Comparison of ENCODE assay signal across 10 cellular contexts in the genomic region with DNA sequence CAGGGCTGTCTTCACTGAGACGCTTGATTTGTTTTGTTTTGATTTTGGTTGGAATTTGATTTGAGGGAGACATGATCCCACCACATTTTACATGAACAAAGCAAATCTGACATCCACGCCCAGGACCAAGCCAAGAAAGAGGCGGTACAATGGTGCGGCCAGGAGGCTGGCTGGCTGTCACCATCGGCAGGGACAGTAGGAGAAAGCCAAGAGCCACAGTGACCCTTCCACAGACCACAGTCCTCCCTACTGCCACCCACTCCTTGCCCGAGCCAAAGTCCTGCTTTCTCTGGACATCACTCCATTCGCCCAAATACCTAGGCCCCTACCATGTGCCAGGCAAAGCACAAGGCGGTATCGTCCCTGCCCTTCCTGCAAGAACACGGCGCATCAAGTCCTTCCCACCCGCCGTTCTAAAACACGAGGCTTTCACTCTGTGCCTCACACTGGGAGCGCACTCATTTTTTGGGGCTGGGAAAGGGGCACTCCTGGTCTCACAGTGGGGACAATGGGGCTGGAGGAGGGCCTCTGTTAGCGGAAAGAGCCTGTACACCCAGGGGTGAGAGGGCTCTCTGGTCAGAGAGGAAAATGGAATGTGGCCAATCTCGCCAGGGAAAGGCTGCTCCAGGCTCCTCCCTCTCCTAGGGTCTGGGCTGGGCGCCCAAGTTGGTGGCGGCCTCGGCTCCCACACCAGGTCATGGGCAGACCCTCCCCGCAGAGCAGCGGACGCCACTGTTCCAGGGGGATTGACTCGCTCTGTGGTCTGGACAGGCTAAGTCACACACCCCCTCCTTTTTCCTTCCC. TPM values are rescaled to one million over a fixed set of nuclear protein-coding genes. Genes with fewer than 3 reads are reported as not detected.
A peak's percentile ranks its signal among the peaks of the same experiment; 100 is the strongest.
DNase-seq lines count a peak whose midpoint lies in the region; ATAC-seq, FAIRE-seq and TF ChIP-seq lines count a peak whose summit lies in the region.
"Had no signal": no experiment of that assay in that cellular context is flagged by ENCODE, and none has a peak within 500 bp of the region (broad histone marks: within the 10 kb centered on the region; RNA-seq: fewer than 3 reads in every experiment).

No MANE protein-coding gene starts in this region.

- POLR2A ChIA-PET in HepG2 (lab: Yijun Ruan, JAX) = no interaction called here

- no peak for ATAC-seq in HepG2
- peak; percentile 51 to 76 (median 71) for ATAC-seq in heart left ventricle
- ATAC-seq in HG03045 (IDR thresholded peaks at IDR 0.05; ENCODE audit: unreplicated experiment) = no peak
- no peak for ATAC-seq in GM21390 (IDR thresholded peaks at IDR 0.05; ENCODE audit: unreplicated experiment)
- ATAC-seq: activated CD4-positive, CD25-positive, alpha-beta regulatory T cell treated with anti-CD3 and anti-CD28 coated beads, Interleukin-2, amount 50 U/mL, for 24 hours; activated naive CD4-positive, alpha-beta T cell treated with anti-CD3 and anti-CD28 coated beads, Interleukin-2, amount 50 U/mL, for 72 hours had no signal

- H3K9ac ChIP-seq in liver (ENCODE audit: low read depth in 1 of 2, low read length in 2 of 2) = no peak overlapping the region
- no peak overlapping the region for H3K9ac ChIP-seq in HepG2 (ENCODE audit: insufficient read depth, low read depth, low read length)

- in situ Hi-C loops in HepG2 (cut with HindIII; ENCODE audit: extremely low pct_ligation_motif_present, low pct_unique_long_range_greater_than_20kb) = no loop called here

- no TSS peak for BruUV-seq in HepG2 (replicated peaks; lab: Mats Ljungman, UMichigan)

- no peaks in the 10 kb centered on the region for H3K27me3 Mint-ChIP-seq in nephron progenitor cell (ENCODE audit: low read depth, poor library complexity)

- no peak for DNase-seq in HepG2 (ENCODE audit: low spot score)
- DNase-seq in heart left ventricle = peak; percentile 70 to 78 (median 77)
- no peak for DNase-seq in nephron progenitor cell
- no peak for DNase-seq in T-helper 2 cell
- DNase-seq in activated T-cell treated with anti-CD3 and anti-CD28 coated beads, Interleukin-2, amount 50 U/mL, for 1 hour = no peak

- TF ChIP-seq CTCF in liver (IDR thresholded peaks at IDR 0.05; ENCODE audit: low read depth, low read length, missing input control) (no peak), HepG2 (CRISPR knock-in tag; IDR thresholded peaks at IDR 0.05) (no peak), heart left ventricle (IDR thresholded peaks at IDR 0.05) (no peak), nephron progenitor cell (IDR thresholded peaks at IDR 0.05) (no peak)

- H3K4me3 Mint-ChIP-seq in nephron progenitor cell = peak overlapping the region; percentile 71

- peaks cover 7% of the 10 kb centered on the region for H3K79me2 ChIP-seq in HepG2 (ENCODE audit: insufficient read depth, low read length)

- no peaks in the 10 kb centered on the region; the same call in none of the 2 replicates for H4K20me1 ChIP-seq in HepG2 (ENCODE audit: insufficient read depth, low read length)

- H3K4me1 Mint-ChIP-seq in nephron progenitor cell = peaks cover 69% of the 10 kb centered on the region

- 45% methylated on average over 24 of the region's 24 CpGs for WGBS in liver
- 98% methylated on average over 17 of the region's 24 CpGs for WGBS in HepG2 (ENCODE audit: low lambda C conversion rate)
- WGBS in heart left ventricle, 4 donors = 56 to 64% (median 61%) methylated on average over 18 to 24 of the region's 24 CpGs

- no peak for TF ChIP-seq EP300 in HepG2 (IDR thresholded peaks at IDR 0.05; ENCODE audit: low read depth in 2 of 2, low read length in 2 of 2)
- no peak for TF ChIP-seq EP300 in HepG2 (CRISPR knock-in tag; IDR thresholded peaks at IDR 0.05; ENCODE audit: borderline replicate concordance)

- TF ChIP-seq RAD21 in liver (IDR thresholded peaks at IDR 0.05) (no peak), HepG2 (CRISPR knock-in tag; IDR thresholded peaks at IDR 0.05) (no peak)

- H3K9me3 ChIP-seq in liver (ENCODE audit: control insufficient read depth in 4 of 4, low read length in 3 of 4) = no peaks in the 10 kb centered on the region
- no peaks in the 10 kb centered on the region for H3K9me3 ChIP-seq in HepG2 (ENCODE audit: low read length)
- no peaks in the 10 kb centered on the region for H3K9me3 ChIP-seq in heart left ventricle

- no peak overlapping the region for H3K4me2 ChIP-seq in HepG2 (ENCODE audit: low read depth, low read length)

- CTCF ChIA-PET in HepG2 (lab: Yijun Ruan, JAX; ENCODE audit: low intra/inter-chr PET ratio, low total read pairs) = no interaction called here

- peaks cover 47% of the 10 kb centered on the region for H3K36me3 Mint-ChIP-seq in nephron progenitor cell (ENCODE audit: low read depth)

- H2AFZ ChIP-seq in HepG2 (ENCODE audit: low read length) = no peak overlapping the region

- H3K27ac ChIP-seq in liver (ENCODE audit: low read depth in 1 of 2, low read length in 2 of 2) (peak overlapping the region; percentile 10 to 58), HepG2 (ENCODE audit: extremely low read length, insufficient read depth, low read length) (no peak overlapping the region), heart left ventricle (peak overlapping the region in 11 of 12 donors; percentile 17 to 85 (median 62))

- H3K4me3 ChIP-seq in liver (ENCODE audit: low read depth in 1 of 3, low read length in 3 of 3) = no peak overlapping the region
- no peak overlapping the region for H3K4me3 ChIP-seq in HepG2 (replicated peaks in 1 of 3; ENCODE audit: insufficient read depth in 1 of 3, low read depth in 2 of 3, low read length in 3 of 3)
- H3K4me3 ChIP-seq in heart left ventricle = peak overlapping the region in 2 of 12 donors; percentile 6 to 24

- FAIRE-seq in HepG2 (lab: Jason Lieb, UNC) = no peak

- H3K27me3 ChIP-seq in liver (ENCODE audit: control insufficient read depth in 4 of 4, insufficient read depth in 4 of 4, low read length in 3 of 4) = no peaks in the 10 kb centered on the region
- no peaks in the 10 kb centered on the region for H3K27me3 ChIP-seq in HepG2 (ENCODE audit: control insufficient read depth in 1 of 2, insufficient read depth in 2 of 2, low read length in 2 of 2)
- H3K27me3 ChIP-seq in heart left ventricle = no peaks in the 10 kb centered on the region

- peak overlapping the region; percentile 98 for H3K27ac Mint-ChIP-seq in nephron progenitor cell
- H3K27ac Mint-ChIP-seq: activated naive CD4-positive, alpha-beta T cell treated with anti-CD3 and anti-CD28 coated beads, Interleukin-2, amount 50 U/mL, for 72 hours had no signal

- intact Hi-C loops in HepG2 (cut with micrococcal nuclease; ENCODE audit: unreplicated experiment) (no loop called here), heart left ventricle (cut with DNase I) (loop anchor here in 2 of 10 donors (1.0 to 2.0 kb wide), 2 partner anchors 17 to 18 kb away; no protein-coding TSS in a partner anchor)

- H3K36me3 ChIP-seq in liver (ENCODE audit: control insufficient read depth in 4 of 4, insufficient read depth in 3 of 4, low read depth in 1 of 4, low read length in 3 of 4) (no peaks in the 10 kb centered on the region), HepG2 (replicated peaks in 1 of 2; ENCODE audit: control insufficient read depth in 1 of 2, insufficient read depth in 2 of 2, low read length in 2 of 2) (peaks cover 3 to 6% of the 10 kb centered on the region in 2 experiments; a peak in 4 of 5 replicates), heart left ventricle (peaks cover 0 to 15% (median 0%) of the 10 kb centered on the region in 9 donors)

- no peak for TF ChIP-seq POLR2A in HepG2 (IDR thresholded peaks at IDR 0.05; ENCODE audit: insufficient read depth in 1 of 2, low read depth in 2 of 2, low read length in 2 of 2)
- no peak for TF ChIP-seq POLR2A in heart left ventricle (IDR thresholded peaks at IDR 0.05)

- H3K9me3 Mint-ChIP-seq in nephron progenitor cell = no peaks in the 10 kb centered on the region
- H3K9me3 Mint-ChIP-seq: activated naive CD4-positive, alpha-beta T cell treated with anti-CD3 and anti-CD28 coated beads, Interleukin-2, amount 50 U/mL, for 72 hours had no signal

- peaks cover 19 to 36% (median 30%) of the 10 kb centered on the region in 4 donors for H3K4me1 ChIP-seq in liver (ENCODE audit: control insufficient read depth in 4 of 4, insufficient read depth in 4 of 4, low read length in 3 of 4)
- peaks cover 46% of the 10 kb centered on the region for H3K4me1 ChIP-seq in HepG2 (ENCODE audit: insufficient read depth, low read length)
- peaks cover 0 to 80% (median 60%) of the 10 kb centered on the region in 12 donors for H3K4me1 ChIP-seq in heart left ventricle

TF ChIP-seq in liver, 16 proteins besides CTCF, POLR2A, EP300 and RAD21 (continues in another document):
- TF ChIP-seq RXRA (IDR thresholded peaks at IDR 0.05) = peak; percentile 7 to 9
- no peak for TF ChIP-seq SP1 (IDR thresholded peaks at IDR 0.05)

TF ChIP-seq in HepG2, 621 proteins besides CTCF, POLR2A, EP300 and RAD21 (continues in another document):
- no peak for TF ChIP-seq ZNF768 (CRISPR knock-in tag; IDR thresholded peaks at IDR 0.05)
- no peak for TF ChIP-seq PTBP1 (IDR thresholded peaks at IDR 0.05; ENCODE audit: low read depth, low read length, poor library complexity, severe bottlenecking)

RNA-seq across cellular contexts. Expression of a gene that starts 26.5 kb away (rescaled TPM):
- total RNA-seq in liver (10 to 100 TPM in 1 of 2 donors, 1 to 10 TPM in 1; 7.7 to 24.7 TPM), HepG2 (2016; rRNA removed; fragmentation: Illumina TruSeq; extraction: Trizol) (7.5 and 8.5 TPM in 2 replicates), heart left ventricle (10 to 100 TPM; 20.8 to 61.8 (median 48.3) TPM)
- polyA plus RNA-seq in liver (10 to 100 TPM; 16.5 to 18.0 TPM), HepG2 (2011; rRNA removed) (17.6 and 19.0 TPM in 2 replicates), heart left ventricle (10 to 100 TPM; 21.4 to 30.7 TPM)
- total RNA-seq in HepG2 (2016; cell fraction: cytosol; rRNA removed; fragmentation: Illumina TruSeq; extraction: Trizol; ENCODE audit: low read depth) = 2.4 and 2.6 TPM in 2 replicates
- 5.0 and 9.0 TPM in 2 replicates for total RNA-seq in HepG2 (2016; cell fraction: insoluble cytoplasmic fraction; rRNA removed; fragmentation: Illumina TruSeq; extraction: Trizol)
- 6.8 and 7.0 TPM in 2 replicates for total RNA-seq in HepG2 (2016; cell fraction: membrane; rRNA removed; fragmentation: Illumina TruSeq; extraction: Trizol)
- total RNA-seq in HepG2 (2016; cell fraction: nucleus; rRNA removed; fragmentation: Illumina TruSeq; extraction: Trizol) = 5.3 and 6.3 TPM in 2 replicates
- 9.4 and 10.6 TPM in 2 replicates for polyA plus RNA-seq in HepG2 (2011; cell fraction: cytosol; rRNA removed)
- 24.9 and 30.2 TPM in 2 replicates for polyA plus RNA-seq in HepG2 (2011; cell fraction: nucleus; rRNA removed)
- polyA plus RNA-seq in HepG2 (2012) = 22.3 and 30.4 TPM in 2 replicates
- 6.1 and 8.0 TPM in 2 replicates for polyA plus RNA-seq in HepG2 (2016; cell fraction: cytosol; fragmentation: Illumina TruSeq; extraction: Trizol; ENCODE audit: low read depth)
- 20.5 and 26.0 TPM in 2 replicates for polyA plus RNA-seq in HepG2 (2016; cell fraction: insoluble cytoplasmic fraction; fragmentation: Illumina TruSeq; extraction: Trizol; ENCODE audit: low read depth)
- polyA plus RNA-seq in HepG2 (2016; cell fraction: membrane; fragmentation: Illumina TruSeq; extraction: Trizol; ENCODE audit: low read depth) = 15.7 and 18.4 TPM in 2 replicates
- 25.5 and 27.3 TPM in 2 replicates for polyA plus RNA-seq in HepG2 (2016; cell fraction: nucleus; fragmentation: Illumina TruSeq; extraction: Trizol; ENCODE audit: insufficient read depth, low read depth)
- polyA minus RNA-seq in HepG2 (2011; rRNA and poly(A)+ RNA removed; ENCODE audit: low replicate concordance) = 10.9 and 15.9 TPM in 2 replicates
- polyA minus RNA-seq in HepG2 (2011; cell fraction: cytosol; rRNA and poly(A)+ RNA removed) = 6.2 and 9.2 TPM in 2 replicates
- 6.8 and 9.6 TPM in 2 replicates for polyA minus RNA-seq in HepG2 (2011; cell fraction: nucleus; rRNA and poly(A)+ RNA removed)

Comparison
In these comparisons a context has a peak if more than half of its experiments do, and no peak if none do; other contexts are left out.
1. ATAC-seq: peak in heart left ventricle (4 of 4); none in HepG2 (single experiment), HG03045 (single experiment) and GM21390 (single experiment).
2. DNase-seq: peak in heart left ventricle (5 of 5); none in HepG2 (single experiment), nephron progenitor cell (single experiment), T-helper 2 cell (0 of 5) and activated T-cell treated with anti-CD3 and anti-CD28 coated beads, Interleukin-2, amount 50 U/mL, for 1 hour (single experiment).